Comparison of ENCODE assay signal across 21 cellular contexts in genomic region chr11:66887531-66887930, GRCh38.
"Had no signal": no experiment of that assay in that cellular context is flagged by ENCODE, and none has a peak within 500 bp of the region (broad histone marks: within the 10 kb centered on the region; RNA-seq: fewer than 3 reads in every experiment).

No MANE protein-coding gene starts in this region.

- H3K27me3 ChIP-seq: adrenal gland, ascending aorta, upper lobe of left lung had no signal

- H3K9me3 ChIP-seq: adrenal gland, ascending aorta, mucosa of descending colon, spleen, upper lobe of left lung had no signal

- H3K4me1 ChIP-seq: ascending aorta had no signal

- DNase-seq: activated CD4-positive, CD25-positive, alpha-beta regulatory T cell treated with anti-CD3 and anti-CD28 coated beads, Interleukin-2, amount 50 U/mL, for 72 hours; activated CD8-positive, alpha-beta memory T cell treated with anti-CD3 and anti-CD28 coated beads, Interleukin-2, amount 50 U/mL, for 48 hours; activated naive CD4-positive, alpha-beta T cell; activated T-cell treated with anti-CD3 and anti-CD28 coated beads, Interleukin-2, amount 50 U/mL, for 4 hours; foreskin fibroblast; hippocampal formation; kidney glomerular epithelial cell; mesendoderm; nucleus accumbens; spleen; stimulated activated CD4-positive, alpha-beta T cell treated with anti-CD3 and anti-CD28 coated beads, Interleukin-4, amount 100 ng/mL, for 24 hours; stimulated activated naive CD4-positive, alpha-beta T cell treated with Interleukin-2 at 50 U/mL for 16 hours; T-cell; WERI-Rb-1 had no signal

- H3K36me3 Mint-ChIP-seq: T-cell had no signal

- H3K4me3 Mint-ChIP-seq: activated naive CD8-positive, alpha-beta T cell; activated T-cell treated with anti-CD3 and anti-CD28 coated beads, Interleukin-2, amount 50 U/mL, for 4 hours; T-cell; T-helper 2 cell treated with Interferon-gamma antibody and Interleukin-4, amounts not matched to agents 5 μg/mL and 100 μg/mL, for 36 hours had no signal

- H3K27me3 Mint-ChIP-seq: activated naive CD8-positive, alpha-beta T cell had no signal

- H3K9me3 Mint-ChIP-seq: activated T-cell treated with anti-CD3 and anti-CD28 coated beads, Interleukin-2, amount 50 U/mL, for 4 hours; activated T-helper 2 cell treated with anti-CD3 and anti-CD28 coated beads, Interferon-gamma antibody, Interleukin-2, Interleukin-4, amounts not matched to agents 10 μg/mL and 5 μg/mL and 100 μg/mL, durations not matched to agents 14 hours and 24 hours and 36 hours; T-cell; T-helper 2 cell treated with Interferon-gamma antibody and Interleukin-4, amounts not matched to agents 5 μg/mL and 100 μg/mL, for 36 hours had no signal

- H3K36me3 ChIP-seq: adrenal gland, ascending aorta, spleen, upper lobe of left lung, WERI-Rb-1 had no signal

- ATAC-seq: activated T-cell treated with anti-CD3 and anti-CD28 coated beads, Interleukin-2, amount 50 U/mL, for 4 hours; mucosa of descending colon; T-cell had no signal

- H3K27ac Mint-ChIP-seq: activated naive CD8-positive, alpha-beta T cell; activated T-helper 2 cell treated with anti-CD3 and anti-CD28 coated beads, Interferon-gamma antibody, Interleukin-2, Interleukin-4, amounts not matched to agents 10 μg/mL and 5 μg/mL and 100 μg/mL, durations not matched to agents 14 hours and 24 hours and 36 hours; T-cell; T-helper 2 cell treated with Interferon-gamma antibody and Interleukin-4, amounts not matched to agents 5 μg/mL and 100 μg/mL, for 36 hours had no signal

- H3K4me3 ChIP-seq: adrenal gland, ascending aorta, mucosa of descending colon, spleen, upper lobe of left lung had no signal

- H3K27ac ChIP-seq: ascending aorta, spleen, upper lobe of left lung, WERI-Rb-1 had no signal
